7 cellular contexts compared by ENCODE assay signal in the genomic region with DNA sequence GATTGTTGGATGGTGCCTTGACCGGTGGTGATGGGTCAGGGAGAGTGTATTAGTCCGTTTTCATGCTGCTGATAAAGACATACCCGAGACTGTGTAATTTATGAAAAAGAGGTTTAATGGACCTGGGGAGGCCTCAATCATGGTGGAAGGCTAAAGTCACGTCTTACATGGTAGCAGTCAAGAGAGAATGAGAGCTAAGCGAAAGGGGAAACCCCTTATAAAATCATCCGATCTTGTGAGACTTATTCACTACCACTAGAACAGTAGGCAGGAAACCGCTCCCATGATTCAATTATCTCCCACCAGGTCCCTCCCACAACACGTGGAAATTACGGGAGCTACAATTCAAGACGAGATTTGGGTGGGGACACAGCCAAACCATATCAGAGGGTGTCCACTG.
A peak's percentile ranks its signal among the peaks of the same experiment; 100 is the strongest.
DNase-seq lines count a peak whose midpoint lies in the region; ATAC-seq and TF ChIP-seq lines count a peak whose summit lies in the region.
"Not testable (repeated sequence)": the region's sequence is repeated elsewhere in the genome, so short reads cannot be mapped to it uniquely, and the experiment has no call there.

No MANE protein-coding gene starts in this region.

- not testable (repeated sequence) for TF ChIP-seq CTCF in CD8-positive, alpha-beta T cell (IDR thresholded peaks at IDR 0.05); WTC11 (IDR thresholded peaks at IDR 0.05); endothelial cell (IDR thresholded peaks at IDR 0.05; ENCODE audit: unreplicated experiment)

- intact Hi-C loops in CD8-positive, alpha-beta T cell (cut with DNase I, micrococcal nuclease), result not testable (repeated sequence)
- intact Hi-C loops in activated T-helper 1 cell treated with anti-CD3 and anti-CD28 coated beads, Interleukin-12 subunit alpha, Interleukin-12 subunit beta, Interleukin-2, Interleukin-4 antibody, amounts not matched to agents 30 ng/mL and 10 ng/mL and 1 ng/mL, durations not matched to agents 14 hours and 24 hours and 36 hours (cut with micrococcal nuclease), result loop anchor here (10.0 kb wide), 2 partner anchors 87 to 307 kb away; no protein-coding TSS in a partner anchor

- not testable (repeated sequence) for H3K4me3 ChIP-seq in CD8-positive, alpha-beta T cell (ENCODE audit: low read depth, low read length)

- CTCF ChIA-PET in CD8-positive, alpha-beta T cell (lab: Charles Lee), result not testable (repeated sequence)
- CTCF ChIA-PET in WTC11 (lab: Charles Lee), result interaction anchor here (1.3 to 2.5 kb wide), 2 partner anchors 81 to 101 kb away, joined by 5 to 25 read pairs; no protein-coding TSS in a partner anchor

- H3K27me3 Mint-ChIP-seq in CD8-positive, alpha-beta T cell (ENCODE audit: low read depth); WTC11 (ENCODE audit: low read depth); activated T-helper 1 cell treated with anti-CD3 and anti-CD28 coated beads, Interleukin-12 subunit alpha, Interleukin-12 subunit beta, Interleukin-2, Interleukin-4 antibody, amounts not matched to agents 30 ng/mL and 10 ng/mL and 1 ng/mL, durations not matched to agents 14 hours and 24 hours and 36 hours (ENCODE audit: insufficient read depth); activated naive CD8-positive, alpha-beta T cell treated with anti-CD3 and anti-CD28 coated beads for 36 hours; endothelial cell (ENCODE audit: unreplicated experiment); naive thymus-derived CD8-positive, alpha-beta T cell; stimulated activated memory B cell treated with anti-CD40 and anti-IgM and Interleukin-4, amounts not matched to agents 10 μg/mL and 1 μg/mL and 100 μg/mL, for 72 hours: not testable (repeated sequence)

- H3K27ac Mint-ChIP-seq in CD8-positive, alpha-beta T cell, result peak overlapping the region; percentile 15
- H3K27ac Mint-ChIP-seq in WTC11, result 0 out of 2 replicates have a peak overlapping the region, but pooled peaks have one; percentile 15
- peak overlapping the region; percentile 77 for H3K27ac Mint-ChIP-seq in activated T-helper 1 cell treated with anti-CD3 and anti-CD28 coated beads, Interleukin-12 subunit alpha, Interleukin-12 subunit beta, Interleukin-2, Interleukin-4 antibody, amounts not matched to agents 30 ng/mL and 10 ng/mL and 1 ng/mL, durations not matched to agents 14 hours and 24 hours and 36 hours
- peak overlapping the region; percentile 76 for H3K27ac Mint-ChIP-seq in activated naive CD8-positive, alpha-beta T cell treated with anti-CD3 and anti-CD28 coated beads for 36 hours
- peak overlapping the region; percentile 83 for H3K27ac Mint-ChIP-seq in endothelial cell (ENCODE audit: unreplicated experiment)
- H3K27ac Mint-ChIP-seq in naive thymus-derived CD8-positive, alpha-beta T cell, result peak overlapping the region; percentile 0 to 75 (median 65)
- H3K27ac Mint-ChIP-seq in stimulated activated memory B cell treated with anti-CD40 and anti-IgM and Interleukin-4, amounts not matched to agents 10 μg/mL and 1 μg/mL and 100 μg/mL, for 72 hours, result peak overlapping the region; percentile 56

- H3K4me3 Mint-ChIP-seq in CD8-positive, alpha-beta T cell; WTC11; activated naive CD8-positive, alpha-beta T cell treated with anti-CD3 and anti-CD28 coated beads for 36 hours; stimulated activated memory B cell treated with anti-CD40 and anti-IgM and Interleukin-4, amounts not matched to agents 10 μg/mL and 1 μg/mL and 100 μg/mL, for 72 hours: not testable (repeated sequence)
- peak overlapping the region; percentile 28 for H3K4me3 Mint-ChIP-seq in activated T-helper 1 cell treated with anti-CD3 and anti-CD28 coated beads, Interleukin-12 subunit alpha, Interleukin-12 subunit beta, Interleukin-2, Interleukin-4 antibody, amounts not matched to agents 30 ng/mL and 10 ng/mL and 1 ng/mL, durations not matched to agents 14 hours and 24 hours and 36 hours
- peak overlapping the region; percentile 35 for H3K4me3 Mint-ChIP-seq in endothelial cell (ENCODE audit: unreplicated experiment)
- H3K4me3 Mint-ChIP-seq in naive thymus-derived CD8-positive, alpha-beta T cell, result peak overlapping the region in 5 of 10 donors; percentile 4 to 81 (median 79)

- H3K36me3 ChIP-seq in CD8-positive, alpha-beta T cell (ENCODE audit: insufficient read depth, low read length), result peaks cover 18% of the 10 kb centered on the region

- H3K4me1 Mint-ChIP-seq in CD8-positive, alpha-beta T cell (ENCODE audit: low read depth), result peaks cover 54% of the 10 kb centered on the region
- peaks cover 20% of the 10 kb centered on the region for H3K4me1 Mint-ChIP-seq in WTC11
- H3K4me1 Mint-ChIP-seq in activated T-helper 1 cell treated with anti-CD3 and anti-CD28 coated beads, Interleukin-12 subunit alpha, Interleukin-12 subunit beta, Interleukin-2, Interleukin-4 antibody, amounts not matched to agents 30 ng/mL and 10 ng/mL and 1 ng/mL, durations not matched to agents 14 hours and 24 hours and 36 hours (ENCODE audit: low read depth), result peaks cover 42% of the 10 kb centered on the region
- peaks cover 45% of the 10 kb centered on the region for H3K4me1 Mint-ChIP-seq in activated naive CD8-positive, alpha-beta T cell treated with anti-CD3 and anti-CD28 coated beads for 36 hours
- peaks cover 32% of the 10 kb centered on the region for H3K4me1 Mint-ChIP-seq in endothelial cell (ENCODE audit: unreplicated experiment)
- peaks cover 19 to 58% (median 53%) of the 10 kb centered on the region in 4 donors for H3K4me1 Mint-ChIP-seq in naive thymus-derived CD8-positive, alpha-beta T cell
- peaks cover 14% of the 10 kb centered on the region for H3K4me1 Mint-ChIP-seq in stimulated activated memory B cell treated with anti-CD40 and anti-IgM and Interleukin-4, amounts not matched to agents 10 μg/mL and 1 μg/mL and 100 μg/mL, for 72 hours

- peaks cover 19% of the 10 kb centered on the region for H3K4me1 ChIP-seq in CD8-positive, alpha-beta T cell (ENCODE audit: insufficient read depth, low read length)

- H3K36me3 Mint-ChIP-seq in CD8-positive, alpha-beta T cell, result peaks cover 53% of the 10 kb centered on the region
- H3K36me3 Mint-ChIP-seq in WTC11; endothelial cell (ENCODE audit: low read depth, unreplicated experiment): not testable (repeated sequence)
- H3K36me3 Mint-ChIP-seq in activated T-helper 1 cell treated with anti-CD3 and anti-CD28 coated beads, Interleukin-12 subunit alpha, Interleukin-12 subunit beta, Interleukin-2, Interleukin-4 antibody, amounts not matched to agents 30 ng/mL and 10 ng/mL and 1 ng/mL, durations not matched to agents 14 hours and 24 hours and 36 hours (ENCODE audit: low read depth), result peaks cover 36% of the 10 kb centered on the region
- peaks cover 49% of the 10 kb centered on the region for H3K36me3 Mint-ChIP-seq in activated naive CD8-positive, alpha-beta T cell treated with anti-CD3 and anti-CD28 coated beads for 36 hours
- H3K36me3 Mint-ChIP-seq in naive thymus-derived CD8-positive, alpha-beta T cell, result peaks cover 0 to 32% (median 29%) of the 10 kb centered on the region in 3 donors
- H3K36me3 Mint-ChIP-seq in stimulated activated memory B cell treated with anti-CD40 and anti-IgM and Interleukin-4, amounts not matched to agents 10 μg/mL and 1 μg/mL and 100 μg/mL, for 72 hours, result peaks cover 81% of the 10 kb centered on the region

- not testable (repeated sequence) for H3K9me3 Mint-ChIP-seq in CD8-positive, alpha-beta T cell; WTC11; activated T-helper 1 cell treated with anti-CD3 and anti-CD28 coated beads, Interleukin-12 subunit alpha, Interleukin-12 subunit beta, Interleukin-2, Interleukin-4 antibody, amounts not matched to agents 30 ng/mL and 10 ng/mL and 1 ng/mL, durations not matched to agents 14 hours and 24 hours and 36 hours; activated naive CD8-positive, alpha-beta T cell treated with anti-CD3 and anti-CD28 coated beads for 36 hours; endothelial cell (ENCODE audit: unreplicated experiment); naive thymus-derived CD8-positive, alpha-beta T cell; stimulated activated memory B cell treated with anti-CD40 and anti-IgM and Interleukin-4, amounts not matched to agents 10 μg/mL and 1 μg/mL and 100 μg/mL, for 72 hours

- H3K27ac ChIP-seq in CD8-positive, alpha-beta T cell (ENCODE audit: low read depth, low read length), result not testable (repeated sequence)

- not testable (repeated sequence) for H3K27me3 ChIP-seq in CD8-positive, alpha-beta T cell (ENCODE audit: insufficient read depth, low read length)

- not testable (repeated sequence) for DNase-seq in CD8-positive, alpha-beta T cell; WTC11 (ENCODE audit: low spot score); activated T-helper 1 cell treated with anti-CD3 and anti-CD28 coated beads, Interleukin-12 subunit alpha, Interleukin-12 subunit beta, Interleukin-2, Interleukin-4 antibody, amounts not matched to agents 30 ng/mL and 10 ng/mL and 1 ng/mL, durations not matched to agents 14 hours and 24 hours and 36 hours (ENCODE audit: low spot score); activated naive CD8-positive, alpha-beta T cell treated with anti-CD3 and anti-CD28 coated beads for 36 hours; endothelial cell (ENCODE audit: low spot score); naive thymus-derived CD8-positive, alpha-beta T cell

- POLR2A ChIA-PET in CD8-positive, alpha-beta T cell (lab: Charles Lee), result interaction anchor here (0.5 kb wide), 1 partner anchor 638 kb away, joined by 3 read pairs; no protein-coding TSS in a partner anchor
- POLR2A ChIA-PET in WTC11 (lab: Charles Lee), result not testable (repeated sequence)
- POLR2A ChIA-PET in naive thymus-derived CD8-positive, alpha-beta T cell (lab: Charles Lee), result interaction anchor here (1.3 kb wide), 1 partner anchor 7 kb away, joined by 3 read pairs; no protein-coding TSS in a partner anchor

- not testable (repeated sequence) for ATAC-seq in CD8-positive, alpha-beta T cell; WTC11; naive thymus-derived CD8-positive, alpha-beta T cell; stimulated activated memory B cell treated with anti-CD40 and anti-IgM and Interleukin-4, amounts not matched to agents 10 μg/mL and 1 μg/mL and 100 μg/mL, for 72 hours

- H3K9me3 ChIP-seq in CD8-positive, alpha-beta T cell (ENCODE audit: low read length), result not testable (repeated sequence)

Comparison
In these comparisons a context has a peak if more than half of its experiments do, and no peak if none do; other contexts are left out.
1. H3K27ac Mint-ChIP-seq: peak in every context shown above with its lines; median percentile 83 in endothelial cell; 77 in activated T-helper 1 cell treated with anti-CD3 and anti-CD28 coated beads, Interleukin-12 subunit alpha, Interleukin-12 subunit beta, Interleukin-2, Interleukin-4 antibody, amounts not matched to agents 30 ng/mL and 10 ng/mL and 1 ng/mL, durations not matched to agents 14 hours and 24 hours and 36 hours; 76 in activated naive CD8-positive, alpha-beta T cell treated with anti-CD3 and anti-CD28 coated beads for 36 hours; 65 in naive thymus-derived CD8-positive, alpha-beta T cell; 56 in stimulated activated memory B cell treated with anti-CD40 and anti-IgM and Interleukin-4, amounts not matched to agents 10 μg/mL and 1 μg/mL and 100 μg/mL, for 72 hours; 15 in CD8-positive, alpha-beta T cell; 15 in WTC11.